ENCODE assay signal across 21 cellular contexts in genomic region chr12:121996050-121996944, GRCh38. TPM values are rescaled to one million over a fixed set of nuclear protein-coding genes. Genes with fewer than 3 reads are reported as not detected.
DNase-seq lines count a peak whose midpoint lies in the region; ATAC-seq, FAIRE-seq and TF ChIP-seq lines count a peak whose summit lies in the region.
"Had no signal": no experiment of that assay in that cellular context is flagged by ENCODE, and none has a peak within 500 bp of the region (broad histone marks: within the 10 kb centered on the region; RNA-seq: fewer than 3 reads in every experiment).

No MANE protein-coding gene starts in this region.

- H3K4me3 ChIP-seq in HUES48 (ENCODE audit: low read depth, low read length), result no peak overlapping the region
- H3K4me3 ChIP-seq in bronchial epithelial cell (ENCODE audit: low read depth, low read length), result no peak overlapping the region
- H3K4me3 ChIP-seq in hepatocyte, result no peak overlapping the region
- peak overlapping the region; percentile 7 for H3K4me3 ChIP-seq in thoracic aorta
- H3K4me3 ChIP-seq: breast epithelium, esophagus squamous epithelium, psoas muscle, spleen had no signal

- no peaks in the 10 kb centered on the region for H3K9me2 ChIP-seq in hepatocyte (replicated peaks; ENCODE audit: insufficient read depth)

- ATAC-seq in thoracic aorta (ENCODE audit: insufficient number of reproducible peaks, low FRiP score, low read depth) (no peak), HG02642 (IDR thresholded peaks at IDR 0.05; ENCODE audit: poor library complexity, unreplicated experiment) (no peak)
- ATAC-seq: activated CD4-positive, CD25-positive, alpha-beta regulatory T cell treated with anti-CD3 and anti-CD28 coated beads, Interleukin-2, amount 50 U/mL, for 24 hours; natural killer cell treated with Interleukin-12 subunit alpha and Interleukin-12 subunit beta and Interleukin-15 and Interleukin-18, amount 100 ng/mL, for 72 hours; psoas muscle had no signal

- TF ChIP-seq CTCF in bronchial epithelial cell (IDR thresholded peaks at IDR 0.05; ENCODE audit: insufficient read depth, low read length, severe bottlenecking) (no peak), hepatocyte (IDR thresholded peaks at IDR 0.05; ENCODE audit: poor library complexity) (no peak), thoracic aorta (IDR thresholded peaks at IDR 0.05) (no peak)

- no peak overlapping the region for H2AFZ ChIP-seq in hepatocyte

- 54% methylated on average over 9 of the region's 9 CpGs for whole genome bisulfite sequencing in hepatocyte (ENCODE audit: low lambda C conversion rate, missing lambda C conversion rate)

- no peak overlapping the region for H3K9ac ChIP-seq in HUES48 (ENCODE audit: low read depth, low read length)

- H3K27ac ChIP-seq in HUES48 (ENCODE audit: low read depth, low read length) (peak overlapping the region; percentile 28), hepatocyte (no peak overlapping the region), thoracic aorta (no peak overlapping the region)
- H3K27ac ChIP-seq: breast epithelium, esophagus squamous epithelium, psoas muscle, spleen had no signal

- DNase-seq in bronchial epithelial cell (ENCODE audit: low read depth) (peak; percentile 21), hepatocyte (ENCODE audit: low spot score) (no peak), thoracic aorta (ENCODE audit: low spot score) (no peak), AG08395 (ENCODE audit: low spot score) (no peak), SKM-1 (lab: John Stamatoyannopoulos, UW; ENCODE audit: unreplicated experiment) (no peak)
- DNase-seq: activated naive CD8-positive, alpha-beta T cell treated with anti-CD3 and anti-CD28 coated beads, Interleukin-2, amount 10 ng/mL, durations not matched to agents 7 days and 5 days; DMS79 treated with DMSO at 0.1 percent for 48 hours; esophagus squamous epithelium; head of caudate nucleus; MM.1S; NCI-H1694 treated with DMSO at 0.1 percent for 48 hours; psoas muscle; SHP77; spleen; stimulated activated CD8-positive, alpha-beta memory T cell treated with anti-CD3 and anti-CD28 coated beads, Interleukin-4, amount 100 ng/mL, for 48 hours had no signal

- H3K4me1 ChIP-seq in HUES48 (ENCODE audit: control insufficient read depth, insufficient read depth, low read length) (no peaks in the 10 kb centered on the region), hepatocyte (ENCODE audit: insufficient read depth) (no peaks in the 10 kb centered on the region), thoracic aorta (ENCODE audit: control insufficient read depth in 1 of 2, low read depth in 2 of 2) (peaks cover 9 to 15% of the 10 kb centered on the region in 2 donors)
- H3K4me1 ChIP-seq: breast epithelium, psoas muscle had no signal

- H3K36me3 ChIP-seq in HUES48 (ENCODE audit: control insufficient read depth, insufficient read depth, low read length) (no peaks in the 10 kb centered on the region), bronchial epithelial cell (ENCODE audit: control insufficient read depth, insufficient read depth, low read length) (peaks cover 1% of the 10 kb centered on the region), hepatocyte (replicated peaks; ENCODE audit: insufficient read depth, low read depth) (no peaks in the 10 kb centered on the region), thoracic aorta (no peaks in the 10 kb centered on the region)
- H3K36me3 ChIP-seq: breast epithelium, esophagus squamous epithelium, spleen had no signal

- no peaks in the 10 kb centered on the region for H4K20me1 ChIP-seq in hepatocyte (ENCODE audit: insufficient read depth, poor library complexity, severe bottlenecking)

- H3K4me2 ChIP-seq in hepatocyte, result peak overlapping the region; percentile 1

- FAIRE-seq in bronchial epithelial cell (lab: Jason Lieb, UNC), result no peak
- FAIRE-seq: islet of Langerhans had no signal

- no peaks in the 10 kb centered on the region for H3K79me2 ChIP-seq in hepatocyte

- H3K9me3 ChIP-seq in HUES48 (ENCODE audit: control insufficient read depth, insufficient read depth, low read length) (0 out of 2 replicates have a peak, but pooled peaks cover 3% of the 10 kb centered on the region), hepatocyte (ENCODE audit: low read depth) (no peaks in the 10 kb centered on the region), thoracic aorta (peaks cover 3% of the 10 kb centered on the region)
- H3K9me3 ChIP-seq: breast epithelium, psoas muscle had no signal

- H3K27me3 ChIP-seq in HUES48 (ENCODE audit: control insufficient read depth, insufficient read depth, low read length) (no peaks in the 10 kb centered on the region), bronchial epithelial cell (ENCODE audit: control insufficient read depth, insufficient read depth, low read length) (no peaks in the 10 kb centered on the region), hepatocyte (no peaks in the 10 kb centered on the region), thoracic aorta (replicated peaks; ENCODE audit: insufficient read depth) (no peaks in the 10 kb centered on the region)
- H3K27me3 ChIP-seq: breast epithelium, spleen had no signal

RNA-seq across cellular contexts. Expression of gene BCL7A, which starts 25.4 kb away (rescaled TPM):
- total RNA-seq in bronchial epithelial cell (16.3 and 17.1 TPM in 2 replicates), hepatocyte (9.6 and 14.2 TPM in 2 replicates), thoracic aorta (10 to 100 TPM in 1 of 2 donors, 1 to 10 TPM in 1; 9.6 to 12.9 TPM)
- 11.8 and 14.9 TPM in 2 replicates for polyA plus RNA-seq in hepatocyte
